In genomic region chr3:72697717-72698116, GRCh38 we compare ENCODE assay signal across 1 cellular context.
TF ChIP-seq lines count a peak whose summit lies in the region.

No MANE protein-coding gene starts in this region.

TF ChIP-seq in HEK293T, 16 proteins besides CTCF, POLR2A, EP300 and RAD21 (continued from another document):
- TF ChIP-seq, protein P1, sequence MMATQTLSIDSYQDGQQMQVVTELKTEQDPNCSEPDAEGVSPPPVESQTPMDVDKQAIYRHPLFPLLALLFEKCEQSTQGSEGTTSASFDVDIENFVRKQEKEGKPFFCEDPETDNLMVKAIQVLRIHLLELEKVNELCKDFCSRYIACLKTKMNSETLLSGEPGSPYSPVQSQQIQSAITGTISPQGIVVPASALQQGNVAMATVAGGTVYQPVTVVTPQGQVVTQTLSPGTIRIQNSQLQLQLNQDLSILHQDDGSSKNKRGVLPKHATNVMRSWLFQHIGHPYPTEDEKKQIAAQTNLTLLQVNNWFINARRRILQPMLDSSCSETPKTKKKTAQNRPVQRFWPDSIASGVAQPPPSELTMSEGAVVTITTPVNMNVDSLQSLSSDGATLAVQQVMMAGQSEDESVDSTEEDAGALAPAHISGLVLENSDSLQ (IDR thresholded peaks at IDR 0.05) = peak; percentile 23; the same call in 1 of the 2 replicates
- no peak for TF ChIP-seq FOXM1 (IDR thresholded peaks at IDR 0.05; ENCODE audit: borderline replicate concordance)
